ENCODE assay signal across 8 cellular contexts in genomic region chr17:81710514-81711308, GRCh38. TPM values are rescaled to one million over a fixed set of nuclear protein-coding genes. Genes with fewer than 3 reads are reported as not detected.
DNase-seq lines count a peak whose midpoint lies in the region; ATAC-seq and TF ChIP-seq lines count a peak whose summit lies in the region.

No MANE protein-coding gene starts in this region.

- H3K4me3 Mint-ChIP-seq in CD4-positive, CD25-positive, alpha-beta regulatory T cell, result peak overlapping the region; percentile 77 to 83 (median 80)
- H3K4me3 Mint-ChIP-seq in glutamatergic neuron (ENCODE audit: unreplicated experiment), result peak overlapping the region; percentile 75

- peaks cover 4% of the 10 kb centered on the region for H3K36me3 ChIP-seq in CD4-positive, CD25-positive, alpha-beta regulatory T cell (ENCODE audit: control insufficient read depth, insufficient read depth, low read length)

- no peaks in the 10 kb centered on the region for H3K9me3 ChIP-seq in CD4-positive, CD25-positive, alpha-beta regulatory T cell (ENCODE audit: control insufficient read depth in 2 of 2, low read length in 2 of 2)

- peaks cover 0 to 24% (median 4%) of the 10 kb centered on the region in 4 donors for H3K4me1 Mint-ChIP-seq in CD4-positive, CD25-positive, alpha-beta regulatory T cell
- H3K4me1 Mint-ChIP-seq in glutamatergic neuron (ENCODE audit: low read depth, unreplicated experiment), result peaks cover 10% of the 10 kb centered on the region

- peak in 1 of 3 donors; percentile 43 for DNase-seq in CD4-positive, CD25-positive, alpha-beta regulatory T cell
- DNase-seq in HL-60 (ENCODE audit: low read depth in 1 of 2, low spot score in 1 of 2), result peak; percentile 88 to 95
- no peak for DNase-seq in glutamatergic neuron
- DNase-seq in stimulated activated naive CD8-positive, alpha-beta T cell treated with anti-CD3 and anti-CD28 coated beads, Interleukin-15, Interleukin-2, amounts not matched to agents 100 U/mL and 50 U/mL, for 24 hours, result peak; percentile 30
- DNase-seq in iPS-NIHi7 (ENCODE audit: extremely low spot score), result no peak

- peaks cover 4% of the 10 kb centered on the region for H3K36me3 Mint-ChIP-seq in CD4-positive, CD25-positive, alpha-beta regulatory T cell
- H3K36me3 Mint-ChIP-seq in glutamatergic neuron (ENCODE audit: unreplicated experiment), result no peaks in the 10 kb centered on the region

- peaks cover 32% of the 10 kb centered on the region for H3K4me1 ChIP-seq in CD4-positive, CD25-positive, alpha-beta regulatory T cell (ENCODE audit: control insufficient read depth, insufficient read depth, low read length, poor library complexity, severe bottlenecking)

- TF ChIP-seq CTCF in HL-60 (IDR thresholded peaks at IDR 0.05; ENCODE audit: insufficient read depth, low read length) (no peak), VCaP (conservative IDR thresholded peaks at IDR 0.05) (no peak), glutamatergic neuron (IDR thresholded peaks at IDR 0.05; ENCODE audit: partially characterized antibody, unreplicated experiment) (no peak)

- H3K9me3 Mint-ChIP-seq in CD4-positive, CD25-positive, alpha-beta regulatory T cell, result no peaks in the 10 kb centered on the region
- H3K9me3 Mint-ChIP-seq in glutamatergic neuron (ENCODE audit: unreplicated experiment), result peaks cover 6% of the 10 kb centered on the region

- no peaks in the 10 kb centered on the region for H3K27me3 ChIP-seq in CD4-positive, CD25-positive, alpha-beta regulatory T cell (ENCODE audit: control insufficient read depth, insufficient read depth, low read length)
- no peaks in the 10 kb centered on the region for H3K27me3 ChIP-seq in HL-60 (ENCODE audit: insufficient read depth, poor library complexity, severe bottlenecking)

- H3K27me3 Mint-ChIP-seq in CD4-positive, CD25-positive, alpha-beta regulatory T cell, result no peaks in the 10 kb centered on the region
- H3K27me3 Mint-ChIP-seq in glutamatergic neuron (ENCODE audit: unreplicated experiment), result peaks cover 12% of the 10 kb centered on the region

- peak overlapping the region; percentile 14 to 77 (median 76) for H3K27ac Mint-ChIP-seq in CD4-positive, CD25-positive, alpha-beta regulatory T cell
- H3K27ac Mint-ChIP-seq in glutamatergic neuron (ENCODE audit: unreplicated experiment), result peak overlapping the region; percentile 68

- no peak overlapping the region for H3K4me3 ChIP-seq in CD4-positive, CD25-positive, alpha-beta regulatory T cell (ENCODE audit: low read depth, low read length)
- peak overlapping the region; percentile 12 for H3K4me3 ChIP-seq in HL-60 (replicated peaks; ENCODE audit: insufficient read depth, low read length)

- H3K27ac ChIP-seq in CD4-positive, CD25-positive, alpha-beta regulatory T cell (ENCODE audit: insufficient read depth, low read length, poor library complexity, severe bottlenecking), result no peak overlapping the region
- H3K27ac ChIP-seq in HL-60 (replicated peaks) (peak overlapping the region; percentile 91), VCaP (peak overlapping the region; percentile 94)

- no peak for ATAC-seq in CD4-positive, CD25-positive, alpha-beta regulatory T cell (ENCODE audit: low read depth in 2 of 2)
- no peak for ATAC-seq in stimulated activated naive CD8-positive, alpha-beta T cell treated with anti-CD3 and anti-CD28 coated beads, Interleukin-15, Interleukin-2, amounts not matched to agents 100 U/mL and 50 U/mL, for 24 hours
- ATAC-seq in GM21737 (IDR thresholded peaks at IDR 0.05; ENCODE audit: unreplicated experiment) (no peak), HG02885 (IDR thresholded peaks at IDR 0.05; ENCODE audit: poor library complexity, unreplicated experiment) (no peak)

RNA-seq across cellular contexts. Expression of gene SLC25A10, which starts 1.4 kb away (rescaled TPM):
- 2.5 TPM for total RNA-seq in CD4-positive, CD25-positive, alpha-beta regulatory T cell
- polyA plus RNA-seq in CD4-positive, CD25-positive, alpha-beta regulatory T cell, result 1 to 10 TPM; 3.4 to 4.3 (median 3.7) TPM
- 60.8 TPM for total RNA-seq in glutamatergic neuron (ENCODE audit: unreplicated experiment)

RNA-seq across cellular contexts. Expression of gene MRPL12, which starts 7.5 kb away (rescaled TPM):
- total RNA-seq in CD4-positive, CD25-positive, alpha-beta regulatory T cell, result 18.5 TPM
- 10 to 100 TPM; 45.1 to 49.2 (median 47.2) TPM for polyA plus RNA-seq in CD4-positive, CD25-positive, alpha-beta regulatory T cell
- 57.7 TPM for total RNA-seq in glutamatergic neuron (ENCODE audit: unreplicated experiment)

RNA-seq across cellular contexts. Expression of gene HGS, which starts 26.9 kb away (rescaled TPM):
- total RNA-seq in CD4-positive, CD25-positive, alpha-beta regulatory T cell, result 148 TPM
- polyA plus RNA-seq in CD4-positive, CD25-positive, alpha-beta regulatory T cell, result 10 to 100 TPM; 23.4 to 30.5 (median 27.7) TPM
- total RNA-seq in glutamatergic neuron (ENCODE audit: unreplicated experiment), result 167 TPM

RNA-seq across cellular contexts. Expression of gene ARL16, which starts 27.1 kb away (rescaled TPM):
- total RNA-seq in CD4-positive, CD25-positive, alpha-beta regulatory T cell, result 34.7 TPM
- 10 to 100 TPM; 24.7 to 27.7 (median 26.3) TPM for polyA plus RNA-seq in CD4-positive, CD25-positive, alpha-beta regulatory T cell
- total RNA-seq in glutamatergic neuron (ENCODE audit: unreplicated experiment), result 55.2 TPM

RNA-seq across cellular contexts. Expression of gene CCDC137, which starts 44.2 kb away (rescaled TPM):
- 30.4 TPM for total RNA-seq in CD4-positive, CD25-positive, alpha-beta regulatory T cell
- 10 to 100 TPM; 10.2 to 14.3 (median 12.0) TPM for polyA plus RNA-seq in CD4-positive, CD25-positive, alpha-beta regulatory T cell
- 33.8 TPM for total RNA-seq in glutamatergic neuron (ENCODE audit: unreplicated experiment)

Comparison
In these comparisons a context has a peak if more than half of its experiments do, and no peak if none do; other contexts are left out.
1. DNase-seq: peak in HL-60 (2 of 2) and stimulated activated naive CD8-positive, alpha-beta T cell treated with anti-CD3 and anti-CD28 coated beads, Interleukin-15, Interleukin-2, amounts not matched to agents 100 U/mL and 50 U/mL, for 24 hours (single experiment); none in glutamatergic neuron (single experiment) and iPS-NIHi7 (single experiment).
2. RNA of gene SLC25A10, which starts 1.4 kb away (total RNA-seq): 60.8 TPM in glutamatergic neuron (single experiment); 2.5 TPM in CD4-positive, CD25-positive, alpha-beta regulatory T cell (single experiment); every median in the first group is over 10 times any median in the second.